ENCODE assay signal across 1 cellular context in the genomic region with DNA sequence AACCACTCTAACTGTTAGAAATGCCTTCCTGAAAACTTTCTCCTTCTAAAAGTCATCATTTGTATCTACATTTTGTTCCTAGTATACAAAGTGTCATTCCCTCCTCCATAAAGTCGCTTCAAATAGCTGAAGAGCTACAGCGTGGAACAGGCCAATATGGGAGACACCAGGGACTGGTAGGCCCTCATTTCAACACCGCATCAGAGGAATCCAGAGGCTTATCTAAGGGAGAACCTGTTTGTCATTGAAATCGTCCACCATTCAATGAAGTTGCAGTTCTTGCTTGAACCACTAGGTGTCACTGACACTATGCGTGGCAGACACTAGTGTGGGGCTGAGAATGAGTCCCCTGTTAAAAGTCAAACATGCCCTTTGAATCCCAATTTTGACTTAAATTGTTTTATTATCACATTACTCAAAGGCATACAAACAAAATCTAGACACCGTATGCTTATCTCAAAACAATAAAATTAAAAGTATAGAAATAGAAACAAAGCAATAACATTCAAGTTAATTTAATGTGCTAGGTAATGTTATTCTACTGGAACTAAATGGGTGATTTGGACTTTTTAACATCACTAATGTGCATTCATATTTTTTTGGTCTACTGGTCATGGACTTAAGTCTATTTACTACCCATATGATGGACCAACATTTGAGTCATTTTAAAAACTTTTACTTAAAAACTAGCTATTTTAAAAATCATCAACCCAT.
A peak's percentile ranks its signal among the peaks of the same experiment; 100 is the strongest.
TF ChIP-seq lines count a peak whose summit lies in the region.

No MANE protein-coding gene starts in this region.

TF ChIP-seq in K562, 482 proteins besides CTCF, POLR2A, EP300 and RAD21 (continued from another document):
- TF ChIP-seq ZNF583 (CRISPR knock-in tag; IDR thresholded peaks at IDR 0.05): peak; percentile 60; the same call in 1 of the 2 replicates
- TF ChIP-seq KLF6 (CRISPR knock-in tag; IDR thresholded peaks at IDR 0.05; ENCODE audit: borderline replicate concordance): no peak; the same call in 1 of the 2 replicates
- no peak for TF ChIP-seq SMARCC2 (IDR thresholded peaks at IDR 0.05; ENCODE audit: low read depth)
- TF ChIP-seq TCF3 (CRISPR knock-in tag; IDR thresholded peaks at IDR 0.05): peak; percentile 72
- TF ChIP-seq, protein P1, sequence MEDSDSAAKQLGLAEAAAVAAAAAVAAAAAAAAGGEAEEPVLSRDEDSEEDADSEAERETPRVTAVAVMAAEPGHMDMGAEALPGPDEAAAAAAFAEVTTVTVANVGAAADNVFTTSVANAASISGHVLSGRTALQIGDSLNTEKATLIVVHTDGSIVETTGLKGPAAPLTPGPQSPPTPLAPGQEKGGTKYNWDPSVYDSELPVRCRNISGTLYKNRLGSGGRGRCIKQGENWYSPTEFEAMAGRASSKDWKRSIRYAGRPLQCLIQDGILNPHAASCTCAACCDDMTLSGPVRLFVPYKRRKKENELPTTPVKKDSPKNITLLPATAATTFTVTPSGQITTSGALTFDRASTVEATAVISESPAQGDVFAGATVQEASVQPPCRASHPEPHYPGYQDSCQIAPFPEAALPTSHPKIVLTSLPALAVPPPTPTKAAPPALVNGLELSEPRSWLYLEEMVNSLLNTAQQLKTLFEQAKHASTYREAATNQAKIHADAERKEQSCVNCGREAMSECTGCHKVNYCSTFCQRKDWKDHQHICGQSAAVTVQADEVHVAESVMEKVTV (CRISPR knock-in tag; IDR thresholded peaks at IDR 0.05): peak; percentile 68
- TF ChIP-seq, protein P2, sequence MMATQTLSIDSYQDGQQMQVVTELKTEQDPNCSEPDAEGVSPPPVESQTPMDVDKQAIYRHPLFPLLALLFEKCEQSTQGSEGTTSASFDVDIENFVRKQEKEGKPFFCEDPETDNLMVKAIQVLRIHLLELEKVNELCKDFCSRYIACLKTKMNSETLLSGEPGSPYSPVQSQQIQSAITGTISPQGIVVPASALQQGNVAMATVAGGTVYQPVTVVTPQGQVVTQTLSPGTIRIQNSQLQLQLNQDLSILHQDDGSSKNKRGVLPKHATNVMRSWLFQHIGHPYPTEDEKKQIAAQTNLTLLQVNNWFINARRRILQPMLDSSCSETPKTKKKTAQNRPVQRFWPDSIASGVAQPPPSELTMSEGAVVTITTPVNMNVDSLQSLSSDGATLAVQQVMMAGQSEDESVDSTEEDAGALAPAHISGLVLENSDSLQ (IDR thresholded peaks at IDR 0.05): 0 out of 2 replicates have a peak, but pooled peaks have one; percentile 11
- 0 out of 2 replicates have a peak, but pooled peaks have one; percentile 9 for TF ChIP-seq NCOR1 (IDR thresholded peaks at IDR 0.05)
- peak; percentile 55; the same call in 1 of the 2 replicates for TF ChIP-seq NFE2 (IDR thresholded peaks at IDR 0.05; ENCODE audit: low read depth)
- peak; percentile 34 for TF ChIP-seq MEIS2 (IDR thresholded peaks at IDR 0.05; ENCODE audit: partially characterized antibody)
- no peak for TF ChIP-seq RBBP5 (IDR thresholded peaks at IDR 0.05; ENCODE audit: borderline replicate concordance, insufficient read depth, low read length, poor library complexity, severe bottlenecking)
- no peak for TF ChIP-seq POLR2AphosphoS2 (IDR thresholded peaks at IDR 0.05; ENCODE audit: low read length)
- peak; percentile 41; the same call in 1 of the 2 replicates for TF ChIP-seq ZFX (CRISPR knock-in tag; IDR thresholded peaks at IDR 0.05)
- TF ChIP-seq CBFA2T3 (IDR thresholded peaks at IDR 0.05): peak; percentile 53
- no peak for TF ChIP-seq ZSCAN32 (CRISPR knock-in tag; IDR thresholded peaks at IDR 0.05)
